11 cellular contexts compared by ENCODE assay signal in genomic region chr19:47369923-47370625, GRCh38. TPM values are rescaled to one million over a fixed set of nuclear protein-coding genes. Genes with fewer than 3 reads are reported as not detected.
DNase-seq lines count a peak whose midpoint lies in the region; ATAC-seq and TF ChIP-seq lines count a peak whose summit lies in the region.
"Had no signal": no experiment of that assay in that cellular context is flagged by ENCODE, and none has a peak within 500 bp of the region (broad histone marks: within the 10 kb centered on the region; RNA-seq: fewer than 3 reads in every experiment).

No MANE protein-coding gene starts in this region.

- peaks cover 8% of the 10 kb centered on the region; the same call in 1 of the 2 replicates for H3F3A ChIP-seq in GM23248 (ENCODE audit: insufficient read depth)

- H3K4me3 ChIP-seq in GM23248: no peak overlapping the region
- H3K4me3 ChIP-seq in fibroblast of pulmonary artery (replicated peaks; ENCODE audit: low read depth, low read length): no peak overlapping the region
- H3K4me3 ChIP-seq in skeletal muscle satellite cell (ENCODE audit: low read length): no peak overlapping the region
- H3K4me3 ChIP-seq: heart right ventricle, PC-9 had no signal

- no peak for TF ChIP-seq CTCF in fibroblast of pulmonary artery (IDR thresholded peaks at IDR 0.05; ENCODE audit: low read length, missing control alignments)

- no peaks in the 10 kb centered on the region for H3K79me2 ChIP-seq in GM23248 (ENCODE audit: insufficient read depth)

- H3K4me2 ChIP-seq in GM23248 (ENCODE audit: unreplicated experiment): no peak overlapping the region
- H3K4me2 ChIP-seq in skeletal muscle satellite cell (ENCODE audit: low read length): peak overlapping the region; percentile 43
- H3K4me2 ChIP-seq: PC-9 had no signal

- peak overlapping the region; percentile 39 for H3K27ac ChIP-seq in GM23248
- H3K27ac ChIP-seq: PC-9 had no signal

- no peaks in the 10 kb centered on the region; the same call in 1 of the 2 replicates for H3K36me3 ChIP-seq in GM23248 (ENCODE audit: low read depth)
- peaks cover 55% of the 10 kb centered on the region for H3K36me3 ChIP-seq in skeletal muscle satellite cell (ENCODE audit: insufficient read depth, low read length)

- H3K9me3 ChIP-seq in GM23248 (ENCODE audit: low read depth): no peaks in the 10 kb centered on the region
- no peaks in the 10 kb centered on the region for H3K9me3 ChIP-seq in skeletal muscle satellite cell (replicated peaks; ENCODE audit: low read length)
- H3K9me3 ChIP-seq: heart right ventricle had no signal

- WGBS in GM23248 (ENCODE audit: low coverage in 1 of 2, low lambda C conversion rate in 2 of 2, missing lambda C conversion rate in 2 of 2), 2 experiments: 55 to 57% methylated on average over 15 of the region's 15 CpGs

- peak overlapping the region; percentile 27; the same call in 1 of the 2 replicates for H3K9ac ChIP-seq in GM23248
- H3K9ac ChIP-seq in skeletal muscle satellite cell (ENCODE audit: low read depth, low read length): no peak overlapping the region

- no peak for ATAC-seq in HG02840 (IDR thresholded peaks at IDR 0.05; ENCODE audit: low FRiP score, unreplicated experiment)

- DNase-seq in GM23248: peak; percentile 85
- peak; percentile 70 for DNase-seq in SIG-M5 treated with dmso at 0.1 percent for 504 hours (lab: John Stamatoyannopoulos, UW; ENCODE audit: unreplicated experiment)
- DNase-seq in fibroblast of pulmonary artery (ENCODE audit: low read depth): peak; percentile 56
- no peak for DNase-seq in stimulated activated CD8-positive, alpha-beta memory T cell treated with anti-CD3 and anti-CD28 coated beads, Interleukin-4, amount 100 ng/mL, for 48 hours
- DNase-seq in NCI-H2107 treated with DMSO at 0.1 percent for 48 hours (lab: John Stamatoyannopoulos, UW; ENCODE audit: unreplicated experiment): no peak
- DNase-seq in stimulated activated naive CD4-positive, alpha-beta T cell (lab: John Stamatoyannopoulos, UW): no peak
- DNase-seq: heart right ventricle, MM.1S had no signal

- H3K27me3 ChIP-seq in GM23248 (replicated peaks; ENCODE audit: insufficient read depth): no peaks in the 10 kb centered on the region
- no peaks in the 10 kb centered on the region for H3K27me3 ChIP-seq in skeletal muscle satellite cell (ENCODE audit: control insufficient read depth, insufficient read depth, low read length)
- H3K27me3 ChIP-seq: heart right ventricle had no signal

- in situ Hi-C loops in GM23248 (cut with MboI): no loop called here

- H2AFZ ChIP-seq in GM23248: no peak overlapping the region
- H2AFZ ChIP-seq: PC-9 had no signal

- H3K4me1 ChIP-seq in GM23248 (ENCODE audit: insufficient read depth): peaks cover 11% of the 10 kb centered on the region
- peaks cover 17% of the 10 kb centered on the region for H3K4me1 ChIP-seq in skeletal muscle satellite cell (ENCODE audit: control insufficient read depth, insufficient read depth, low read length)

- no peaks in the 10 kb centered on the region for H4K20me1 ChIP-seq in GM23248 (ENCODE audit: insufficient read depth)

- H3K9me2 ChIP-seq in GM23248 (ENCODE audit: insufficient read depth): no peaks in the 10 kb centered on the region

RNA-seq across cellular contexts. Expression of gene DHX34, which starts 21.0 kb away (rescaled TPM):
- 11.0 and 13.2 TPM in 2 replicates for total RNA-seq in GM23248 (2014; rRNA removed; shearing (Covaris generic))
- 7.7 TPM in 2 replicates for polyA plus RNA-seq in GM23248 (2016; fragmentation: Nextera tagmentation; extraction: Ambion mirVana)
- 18.8 and 21.3 TPM in 2 replicates for total RNA-seq in skeletal muscle satellite cell (2012; rRNA removed)

RNA-seq across cellular contexts. Expression of gene C5AR2, which starts 38.1 kb away (rescaled TPM):
- 1.3 and 1.9 TPM in 2 replicates for total RNA-seq in GM23248 (2014; rRNA removed; shearing (Covaris generic))
- polyA plus RNA-seq in GM23248 (2016; fragmentation: Nextera tagmentation; extraction: Ambion mirVana): 0.03 and 0.29 TPM in 2 replicates
- 0.44 and 0.76 TPM in 2 replicates for total RNA-seq in skeletal muscle satellite cell (2012; rRNA removed)
- total RNA-seq: PC-9 had no signal

RNA-seq across cellular contexts. Expression of gene MEIS3, which starts 49.3 kb away (rescaled TPM):
- total RNA-seq in GM23248 (2014; rRNA removed; shearing (Covaris generic)): 51.5 and 56.1 TPM in 2 replicates
- 17.6 and 20.1 TPM in 2 replicates for polyA plus RNA-seq in GM23248 (2016; fragmentation: Nextera tagmentation; extraction: Ambion mirVana)
- 39.0 and 40.8 TPM in 2 replicates for total RNA-seq in skeletal muscle satellite cell (2012; rRNA removed)

Comparison
In these comparisons a context has a peak if more than half of its experiments do, and no peak if none do; other contexts are left out.
1. DNase-seq: peak in GM23248 (single experiment), SIG-M5 treated with dmso at 0.1 percent for 504 hours (single experiment) and fibroblast of pulmonary artery (single experiment); none in stimulated activated CD8-positive, alpha-beta memory T cell treated with anti-CD3 and anti-CD28 coated beads, Interleukin-4, amount 100 ng/mL, for 48 hours (single experiment), NCI-H2107 treated with DMSO at 0.1 percent for 48 hours (single experiment) and stimulated activated naive CD4-positive, alpha-beta T cell (0 of 6).